In the genomic region with DNA sequence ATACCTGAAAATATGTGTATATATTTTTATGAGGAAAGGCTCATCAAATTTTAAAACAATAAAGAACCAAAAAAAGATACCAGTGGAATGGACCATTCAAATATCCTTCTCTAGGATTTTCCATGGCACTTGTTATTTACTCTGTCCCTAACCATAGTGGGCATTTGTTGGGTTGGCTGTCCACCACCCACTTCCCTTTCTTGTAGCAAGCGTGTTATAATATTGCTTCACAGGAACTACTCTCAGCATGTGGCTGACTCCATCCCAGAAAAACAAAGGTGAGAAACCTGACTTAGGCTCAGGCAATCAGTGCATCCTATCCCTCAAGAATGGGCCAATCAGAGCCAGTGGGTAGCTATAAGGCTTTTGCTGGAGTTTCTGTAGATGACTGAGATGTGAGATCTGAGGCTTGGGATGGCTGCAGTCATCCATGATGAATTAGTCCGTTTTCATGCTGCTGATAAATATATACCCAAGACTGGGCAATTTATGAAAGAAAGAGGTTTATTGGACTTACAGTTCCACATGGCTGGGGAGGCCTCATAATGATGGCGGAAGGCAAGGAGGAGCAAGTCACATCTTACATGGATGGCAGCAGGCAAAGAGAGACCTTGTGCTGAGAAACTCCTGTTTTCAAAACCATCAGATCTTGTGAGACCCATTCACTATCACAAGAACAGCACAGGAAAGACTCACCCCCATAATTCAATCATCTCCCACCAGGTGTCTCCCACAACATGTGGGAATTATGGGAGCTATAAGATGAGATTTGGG, we compare ENCODE assay signal across 18 cellular contexts. TPM values are rescaled to one million over a fixed set of nuclear protein-coding genes. Genes with fewer than 3 reads are reported as not detected.
A peak's percentile ranks its signal among the peaks of the same experiment; 100 is the strongest.
DNase-seq lines count a peak whose midpoint lies in the region; ATAC-seq, FAIRE-seq and TF ChIP-seq lines count a peak whose summit lies in the region.
"Had no signal": no experiment of that assay in that cellular context is flagged by ENCODE, and none has a peak within 500 bp of the region (broad histone marks: within the 10 kb centered on the region; RNA-seq: fewer than 3 reads in every experiment).

No MANE protein-coding gene starts in this region.

- H3K9me3 ChIP-seq in K562 (replicated peaks; ENCODE audit: control insufficient read depth, insufficient read depth, low read depth, low read length), result no peaks in the 10 kb centered on the region
- H3K9me3 ChIP-seq: HAP-1 had no signal

- H3K9me1 ChIP-seq in K562 (ENCODE audit: control insufficient read depth, insufficient read depth, low read length), result no peaks in the 10 kb centered on the region

- DNase-seq in SKM-1 treated with dmso at 0.1 percent for 144 hours (lab: John Stamatoyannopoulos, UW; ENCODE audit: unreplicated experiment) (peak; percentile 5), SKM-1 (lab: John Stamatoyannopoulos, UW; ENCODE audit: unreplicated experiment) (no peak), GM18507 (ENCODE audit: extremely low spot score, insufficient read length, low read depth) (no peak), MV-4-11 (lab: John Stamatoyannopoulos, UW) (peak; percentile 68), K562 (ENCODE audit: extremely low read depth in 1 of 4, low spot score in 3 of 4) (no peak), GM13977 (ENCODE audit: low spot score) (no peak), G401 (ENCODE audit: low spot score) (no peak)
- DNase-seq: ACHN; CD8-positive, alpha-beta T cell; COR-L47; DMS153; DMS79 treated with DMSO at 0.1 percent for 48 hours; EL; GDM1 had no signal

- H3K4me2 ChIP-seq in K562 (ENCODE audit: insufficient read depth, low read length), result no peak overlapping the region

- no peaks in the 10 kb centered on the region for H3K27me3 ChIP-seq in K562 (ENCODE audit: control insufficient read depth in 2 of 2, insufficient read depth in 2 of 2, low read length in 2 of 2)

- H3K79me2 ChIP-seq in K562 (ENCODE audit: control insufficient read depth, insufficient read depth, low read length), result no peaks in the 10 kb centered on the region

- no peak for TF ChIP-seq RAD21 in K562 (CRISPR knock-in tag; conservative IDR thresholded peaks at IDR 0.05 in 1 of 2, IDR thresholded peaks at IDR 0.05 in 1 of 2)

- FAIRE-seq in GM18507 (lab: Jason Lieb, UNC) (peak; percentile 26), K562 (lab: Jason Lieb, UNC) (no peak)
- FAIRE-seq: D721Med, H1 had no signal

- intact Hi-C loops in K562 (cut with micrococcal nuclease), result no loop called here

- CTCF ChIA-PET in K562 (lab: Yijun Ruan, JAX; ENCODE audit: low intra/inter-chr PET ratio), result interaction anchor here (0.6 kb wide), 1 partner anchor 386 kb away, joined by 3 read pairs; no protein-coding TSS in a partner anchor

- no peak overlapping the region for H3K27ac ChIP-seq in K562 (ENCODE audit: extremely low read depth, low read depth, low read length)

- BruUV-seq in K562 (replicated peaks; lab: Mats Ljungman, UMichigan), result no TSS peak

- TF ChIP-seq EP300 in K562 (IDR thresholded peaks at IDR 0.05; ENCODE audit: low read length), result no peak

- TF ChIP-seq CTCF in K562 (IDR thresholded peaks at IDR 0.05 in 2 of 3, conservative IDR thresholded peaks at IDR 0.05 in 1 of 3; ENCODE audit: insufficient read depth in 2 of 3, low read depth in 1 of 3, low read length in 3 of 3), result no peak
- no peak for TF ChIP-seq CTCF in GM13977 (IDR thresholded peaks at IDR 0.05; ENCODE audit: extremely low read depth, insufficient read depth, missing control alignments)

- H3K4me1 ChIP-seq in K562 (replicated peaks in 1 of 2; ENCODE audit: control insufficient read depth in 2 of 2, insufficient read depth in 2 of 2, low read length in 2 of 2), result no peaks in the 10 kb centered on the region
- H3K4me1 ChIP-seq: HAP-1 had no signal

- no peak for TF ChIP-seq POLR2A in K562 (conservative IDR thresholded peaks at IDR 0.05)

- no peak overlapping the region for H3K9ac ChIP-seq in K562 (ENCODE audit: insufficient read depth in 1 of 2, low read depth in 2 of 2, low read length in 2 of 2)

- H2AFZ ChIP-seq in K562 (ENCODE audit: low read depth, low read length), result no peak overlapping the region

- WGBS in K562 (ENCODE audit: insufficient coverage, low coverage, missing lambda C conversion rate), result 53% methylated on average over 3 of the region's 3 CpGs

- no peaks in the 10 kb centered on the region for H4K20me1 ChIP-seq in K562 (replicated peaks; ENCODE audit: control insufficient read depth, insufficient read depth, low read length)

- no peaks in the 10 kb centered on the region; the same call in 2 of the 3 replicates for H3K36me3 ChIP-seq in K562 (ENCODE audit: control insufficient read depth, insufficient read depth, low read length)
- H3K36me3 ChIP-seq: HAP-1 had no signal

- POLR2A ChIA-PET in K562 (lab: Yijun Ruan, JAX), result interaction anchor here (1.0 to 1.4 kb wide), 2 partner anchors 32 to 174 kb away, joined by 3 read pairs; no protein-coding TSS in a partner anchor

- in situ Hi-C loops in K562 (cut with MboI) (no loop called here), GM13977 (cut with MboI; ENCODE audit: low pct_unique_long_range_greater_than_20kb, low sequenced_read_pairs, unreplicated experiment) (no loop called here), G401 (cut with HindIII; ENCODE audit: low sequenced_read_pairs) (no loop called here)

- no peak overlapping the region for H3K4me3 ChIP-seq in K562
- H3K4me3 ChIP-seq: HAP-1 had no signal

- ATAC-seq in K562 (no peak), GM19463 (IDR thresholded peaks at IDR 0.05; ENCODE audit: unreplicated experiment) (no peak)
- ATAC-seq: CD8-positive, alpha-beta T cell had no signal

TF ChIP-seq in K562, 482 proteins besides CTCF, POLR2A, EP300 and RAD21:
- TF ChIP-seq ZNF431 (CRISPR knock-in tag; IDR thresholded peaks at IDR 0.05) (peak; percentile 96), TFAP4 (CRISPR knock-in tag; IDR thresholded peaks at IDR 0.05; ENCODE audit: borderline replicate concordance) (no peak)

RNA-seq across cellular contexts. Expression of gene C5orf63, which starts 17.2 kb away (rescaled TPM):
- 8.1 and 23.6 TPM in 2 replicates for total RNA-seq in K562 (2011; cell fraction: chromatin; rRNA removed; ENCODE audit: low replicate concordance)
- 2.0 and 3.8 TPM in 2 replicates for total RNA-seq in K562 (2011; cell fraction: nucleolus; rRNA removed)
- 8.4 and 24.0 TPM in 2 replicates for total RNA-seq in K562 (2011; cell fraction: nucleoplasm; rRNA removed)
- total RNA-seq in K562 (2014; rRNA removed), result 1.8 and 3.4 TPM in 2 replicates
- total RNA-seq in K562 (2014; rRNA removed; fragmentation: Illumina TruSeq; extraction: Trizol), result 6.2 and 7.5 TPM in 2 replicates
- total RNA-seq in K562 (2015; rRNA removed; fragmentation: Illumina TruSeq; extraction: Trizol), result 4.0 and 4.2 TPM in 2 replicates
- 5.5 and 6.6 TPM in 2 replicates for total RNA-seq in K562 (2021)
- 8.8 and 11.0 TPM in 2 replicates for polyA plus RNA-seq in K562 (2011; rRNA removed)
- polyA plus RNA-seq in K562 (2011; cell fraction: cytosol; rRNA removed), result 3.5 TPM in 2 replicates
- polyA plus RNA-seq in K562 (2011; cell fraction: nucleus; rRNA removed), result 15.5 and 17.0 TPM in 2 replicates
- polyA plus RNA-seq in K562 (2012), result 6.2 and 10.2 TPM in 2 replicates
- 6.2 and 7.4 TPM in 2 replicates for polyA plus RNA-seq in K562 (2014; fragmentation: Illumina TruSeq; extraction: Trizol)
- 10 to 100 TPM; 21.4 to 24.6 TPM for polyA plus RNA-seq in K562 (2014; fragmentation: Nextera tagmentation; extraction: Ambion mirVana)
- 4.3 and 5.1 TPM in 2 replicates for polyA plus RNA-seq in K562 (2014; rRNA removed)
- 6.1 and 7.3 TPM in 2 replicates for polyA minus RNA-seq in K562 (2011; rRNA and poly(A)+ RNA removed)
- polyA minus RNA-seq in K562 (2011; cell fraction: cytosol; rRNA and poly(A)+ RNA removed), result 0.76 and 1.6 TPM in 2 replicates
- 6.6 and 10.2 TPM in 2 replicates for polyA minus RNA-seq in K562 (2011; cell fraction: nucleus; rRNA and poly(A)+ RNA removed)
- total RNA-seq in G401 (2014; rRNA removed; shearing (Covaris generic)), result not detected in 2 replicates

RNA-seq across cellular contexts. Expression of gene MARCHF3, which starts 25.7 kb away (rescaled TPM):
- 71.0 and 71.2 TPM in 2 replicates for total RNA-seq in K562 (2011; cell fraction: chromatin; rRNA removed; ENCODE audit: low replicate concordance)
- 72.9 and 84.2 TPM in 2 replicates for total RNA-seq in K562 (2011; cell fraction: nucleolus; rRNA removed)
- 80.1 and 101 TPM in 2 replicates for total RNA-seq in K562 (2011; cell fraction: nucleoplasm; rRNA removed)
- total RNA-seq in K562 (2014; rRNA removed) (12.2 and 21.1 TPM in 2 replicates), K562 (2014; rRNA removed; fragmentation: Illumina TruSeq; extraction: Trizol) (19.9 and 20.2 TPM in 2 replicates), K562 (2015; rRNA removed; fragmentation: Illumina TruSeq; extraction: Trizol) (16.8 and 18.5 TPM in 2 replicates), K562 (2021) (23.5 TPM in 2 replicates)
- polyA plus RNA-seq in K562 (2011; rRNA removed) (34.1 and 37.4 TPM in 2 replicates), K562 (2014; fragmentation: Illumina TruSeq; extraction: Trizol) (13.4 and 16.5 TPM in 2 replicates), K562 (2014; fragmentation: Nextera tagmentation; extraction: Ambion mirVana) (1 to 10 TPM; 5.6 to 7.6 TPM), K562 (2014; rRNA removed) (7.8 and 10.4 TPM in 2 replicates)
- polyA plus RNA-seq in K562 (2011; cell fraction: cytosol; rRNA removed), result 24.1 and 35.9 TPM in 2 replicates
- 39.3 and 39.4 TPM in 2 replicates for polyA plus RNA-seq in K562 (2011; cell fraction: nucleus; rRNA removed)
- 21.4 and 29.8 TPM in 2 replicates for polyA plus RNA-seq in K562 (2012)
- polyA minus RNA-seq in K562 (2011; rRNA and poly(A)+ RNA removed), result 43.9 and 60.4 TPM in 2 replicates
- polyA minus RNA-seq in K562 (2011; cell fraction: cytosol; rRNA and poly(A)+ RNA removed), result 24.6 and 34.4 TPM in 2 replicates
- 57.8 and 62.6 TPM in 2 replicates for polyA minus RNA-seq in K562 (2011; cell fraction: nucleus; rRNA and poly(A)+ RNA removed)
- not detected in 2 replicates for total RNA-seq in G401 (2014; rRNA removed; shearing (Covaris generic))

Comparison
In these comparisons a context has a peak if more than half of its experiments do, and no peak if none do; other contexts are left out.
1. DNase-seq: peak in SKM-1 treated with dmso at 0.1 percent for 144 hours (single experiment) and MV-4-11 (single experiment); none in SKM-1 (single experiment), GM18507 (single experiment), K562 (0 of 4), GM13977 (single experiment) and G401 (single experiment).
2. RNA of gene MARCHF3, which starts 25.7 kb away (total RNA-seq): 12.2 to 101 TPM in K562; not detected in G401; every median in the first group is over 10 times any median in the second.